Comparison of ENCODE assay signal across 21 cellular contexts in the genomic region with DNA sequence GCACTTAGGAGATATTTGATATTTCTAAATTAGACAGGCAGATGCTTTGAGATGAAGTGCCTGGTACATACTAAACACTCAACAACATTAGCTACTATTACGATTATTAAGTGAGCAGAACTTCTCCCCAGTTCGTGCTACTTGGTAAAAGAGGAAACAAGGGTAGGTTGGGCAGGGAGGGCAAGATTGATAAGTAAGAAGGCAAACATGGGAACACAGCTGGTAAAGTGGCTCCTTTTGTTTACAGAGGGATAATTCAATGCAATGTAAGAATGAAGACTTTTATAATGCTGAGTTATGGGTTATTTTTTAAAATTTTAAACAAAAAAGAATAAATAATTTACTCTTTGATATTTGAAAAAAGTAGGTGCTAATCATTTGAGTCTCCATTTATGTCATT. TPM values are rescaled to one million over a fixed set of nuclear protein-coding genes. Genes with fewer than 3 reads are reported as not detected.
A peak's percentile ranks its signal among the peaks of the same experiment; 100 is the strongest.
DNase-seq lines count a peak whose midpoint lies in the region; ATAC-seq, FAIRE-seq and TF ChIP-seq lines count a peak whose summit lies in the region.
"Had no signal": no experiment of that assay in that cellular context is flagged by ENCODE, and none has a peak within 500 bp of the region (broad histone marks: within the 10 kb centered on the region; RNA-seq: fewer than 3 reads in every experiment).

No MANE protein-coding gene starts in this region.

- no peak overlapping the region for H4K12ac ChIP-seq in trophoblast cell (ENCODE audit: low read depth, low read length)

- H3K18ac ChIP-seq in trophoblast cell (ENCODE audit: low read length): peak overlapping the region; percentile 91

- H3K4me3 Mint-ChIP-seq in activated T-cell treated with anti-CD3 and anti-CD28 coated beads, Interleukin-2, amount 50 U/mL, for 24 hours: no peak overlapping the region
- H3K4me3 Mint-ChIP-seq in activated T-cell treated with anti-CD3 and anti-CD28 coated beads, Interleukin-2, amount 50 U/mL, for 4 hours: no peak overlapping the region
- peak overlapping the region; percentile 21 to 83 (median 58) for H3K4me3 Mint-ChIP-seq in IgD-negative memory B cell
- no peak overlapping the region for H3K4me3 Mint-ChIP-seq in mesothelial cell of epicardium

- in situ Hi-C loops in GM12878 (cut with MboI): no loop called here

- CTCF ChIA-PET in GM12878 (lab: Yijun Ruan, JAX): interaction anchor here (1.0 to 31.2 kb wide), 7 partner anchors 10 to 120 kb away, joined by 3 to 534 read pairs (median 9); a partner anchor contains a TSS

- H3K27ac ChIP-seq in GM12878 (ENCODE audit: control insufficient read depth, insufficient read depth): peak overlapping the region; percentile 8; the same call in 1 of the 2 replicates
- H3K27ac ChIP-seq in trophoblast cell (ENCODE audit: low read depth, low read length): peak overlapping the region; percentile 92
- H3K27ac ChIP-seq: HL-60, KMS-11, psoas muscle, SK-N-MC had no signal

- peak overlapping the region; percentile 94 for H4K91ac ChIP-seq in trophoblast cell (ENCODE audit: low read depth, low read length)

- TF ChIP-seq CTCF in GM12878 (IDR thresholded peaks at IDR 0.05 in 2 of 3, conservative IDR thresholded peaks at IDR 0.05 in 1 of 3; ENCODE audit: control insufficient read depth in 2 of 3, extremely low read depth in 1 of 3, insufficient read depth in 1 of 3, low read depth in 3 of 3, low read length in 3 of 3): no peak
- TF ChIP-seq CTCF in mesothelial cell of epicardium (IDR thresholded peaks at IDR 0.05; ENCODE audit: unreplicated experiment): no peak

- no peaks in the 10 kb centered on the region for H3K9me3 Mint-ChIP-seq in activated T-cell treated with anti-CD3 and anti-CD28 coated beads, Interleukin-2, amount 50 U/mL, for 24 hours
- no peaks in the 10 kb centered on the region for H3K9me3 Mint-ChIP-seq in activated T-cell treated with anti-CD3 and anti-CD28 coated beads, Interleukin-2, amount 50 U/mL, for 4 hours
- no peaks in the 10 kb centered on the region for H3K9me3 Mint-ChIP-seq in IgD-negative memory B cell
- H3K9me3 Mint-ChIP-seq in mesothelial cell of epicardium: no peaks in the 10 kb centered on the region

- peak overlapping the region; percentile 80 for H3K27ac Mint-ChIP-seq in activated T-cell treated with anti-CD3 and anti-CD28 coated beads, Interleukin-2, amount 50 U/mL, for 24 hours
- H3K27ac Mint-ChIP-seq in IgD-negative memory B cell (peak overlapping the region; percentile 89 to 95 (median 92)), mesothelial cell of epicardium (no peak overlapping the region)

- H2BK12ac ChIP-seq in trophoblast cell (ENCODE audit: low read length): peak overlapping the region; percentile 97

- no peak for ATAC-seq in activated T-cell treated with anti-CD3 and anti-CD28 coated beads, Interleukin-2, amount 50 U/mL, for 4 hours
- ATAC-seq in GM12878: no peak
- ATAC-seq: psoas muscle had no signal

- H2BK120ac ChIP-seq in trophoblast cell (ENCODE audit: insufficient read depth, low read length, poor library complexity): peak overlapping the region; percentile 65

- H3K36me3 ChIP-seq in GM12878 (ENCODE audit: control insufficient read depth in 2 of 2, insufficient read depth in 2 of 2, low read length in 1 of 2) (peaks cover 0 to 5% of the 10 kb centered on the region in 2 experiments; a peak in 1 of 4 replicates), trophoblast cell (ENCODE audit: control insufficient read depth in 1 of 2, insufficient read depth in 2 of 2, low read length in 2 of 2) (peaks cover 7 to 11% of the 10 kb centered on the region in 2 experiments)

- BruUV-seq in GM12878 (replicated peaks; lab: Mats Ljungman, UMichigan): no TSS peak

- H3K36me3 Mint-ChIP-seq in activated T-cell treated with anti-CD3 and anti-CD28 coated beads, Interleukin-2, amount 50 U/mL, for 24 hours (ENCODE audit: low read depth): peaks cover 82% of the 10 kb centered on the region
- peaks cover 29% of the 10 kb centered on the region for H3K36me3 Mint-ChIP-seq in activated T-cell treated with anti-CD3 and anti-CD28 coated beads, Interleukin-2, amount 50 U/mL, for 4 hours (ENCODE audit: insufficient read depth)
- H3K36me3 Mint-ChIP-seq in IgD-negative memory B cell: peaks cover 5% of the 10 kb centered on the region
- no peaks in the 10 kb centered on the region for H3K36me3 Mint-ChIP-seq in mesothelial cell of epicardium

- H2AFZ ChIP-seq in GM12878 (ENCODE audit: control insufficient read depth, low read depth, low read length): no peak overlapping the region; the same call in 1 of the 2 replicates
- no peak overlapping the region for H2AFZ ChIP-seq in trophoblast cell (ENCODE audit: insufficient read depth, low read length, poor library complexity)

- no peaks in the 10 kb centered on the region for H4K20me1 ChIP-seq in GM12878 (ENCODE audit: control insufficient read depth, insufficient read depth)

- RAD21 ChIA-PET in GM12878 (lab: Charles Lee; ENCODE audit: unreplicated experiment): interaction anchor here (1.0 to 16.5 kb wide), 4 partner anchors 10 to 74 kb away, joined by 6 to 292 read pairs (median 72); a partner anchor contains a TSS

- H3K4me1 Mint-ChIP-seq in activated T-cell treated with anti-CD3 and anti-CD28 coated beads, Interleukin-2, amount 50 U/mL, for 24 hours (ENCODE audit: low read depth): peaks cover 93% of the 10 kb centered on the region
- peaks cover 94% of the 10 kb centered on the region for H3K4me1 Mint-ChIP-seq in activated T-cell treated with anti-CD3 and anti-CD28 coated beads, Interleukin-2, amount 50 U/mL, for 4 hours (ENCODE audit: low read depth)
- peaks cover 83 to 87% (median 85%) of the 10 kb centered on the region in 3 donors for H3K4me1 Mint-ChIP-seq in IgD-negative memory B cell
- peaks cover 3% of the 10 kb centered on the region for H3K4me1 Mint-ChIP-seq in mesothelial cell of epicardium

- H2BK5ac ChIP-seq in trophoblast cell (ENCODE audit: low read depth, low read length, poor library complexity): peak overlapping the region; percentile 99

- POLR2A ChIA-PET in GM12878 (lab: Charles Lee): interaction anchor here (1.1 to 10.9 kb wide), 7 partner anchors 10 to 68 kb away, joined by 4 to 246 read pairs (median 13); a partner anchor contains a TSS

- H3K9ac ChIP-seq in GM12878 (ENCODE audit: control insufficient read depth, insufficient read depth, low read length) (no peak overlapping the region), trophoblast cell (ENCODE audit: low read length) (no peak overlapping the region)
- H3K9ac ChIP-seq: KMS-11 had no signal

- peak overlapping the region; percentile 73 for H2AK5ac ChIP-seq in trophoblast cell (ENCODE audit: low read length)

- WGBS in GM12878 (ENCODE audit: insufficient coverage, insufficient replicate concordance, low lambda C conversion rate, missing lambda C conversion rate): 0% methylated on average over 2 of the region's 2 CpGs
- WGBS in trophoblast cell (ENCODE audit: extremely low coverage, insufficient coverage, insufficient read length): no CpG with 5 or more reads among the region's 2 CpGs

- H3K4me3 ChIP-seq in GM12878 (no peak overlapping the region), trophoblast cell (ENCODE audit: low read depth, low read length) (no peak overlapping the region)
- H3K4me3 ChIP-seq: psoas muscle, SK-N-MC had no signal

- peak overlapping the region; percentile 75 for H4K8ac ChIP-seq in trophoblast cell (ENCODE audit: low read depth, low read length)

- H3K4me2 ChIP-seq in GM12878 (ENCODE audit: control insufficient read depth, insufficient read depth) (no peak overlapping the region; the same call in 1 of the 2 replicates), trophoblast cell (ENCODE audit: low read length) (no peak overlapping the region)

- H3K79me1 ChIP-seq in trophoblast cell (ENCODE audit: low read length): peaks cover 31% of the 10 kb centered on the region

- SMC1A ChIA-PET in GM12878 (lab: Charles Lee; ENCODE audit: uncharacterized antibody, unreplicated experiment): interaction anchor here (0.7 to 31.8 kb wide), 5 partner anchors 15 to 120 kb away, joined by 3 to 537 read pairs (median 457); a partner anchor contains a TSS

- TF ChIP-seq POLR2A in GM12878 (IDR thresholded peaks at IDR 0.05; ENCODE audit: low read depth, low read length): no peak

- no peak overlapping the region for H3K23ac ChIP-seq in trophoblast cell (ENCODE audit: low read length)

- DNase-seq in activated T-cell treated with anti-CD3 and anti-CD28 coated beads, Interleukin-2, amount 50 U/mL, for 24 hours: no peak
- DNase-seq in activated T-cell treated with anti-CD3 and anti-CD28 coated beads, Interleukin-2, amount 50 U/mL, for 4 hours: no peak
- DNase-seq in GM12878 (ENCODE audit: low read depth, low spot score) (no peak), trophoblast cell (no peak), mesothelial cell of epicardium (ENCODE audit: low spot score in 2 of 2, unreplicated experiment in 2 of 2) (no peak), middle frontal gyrus (ENCODE audit: extremely low spot score, low spot score) (no peak), NOMO-1 treated with dmso at 0.1 percent for 144 hours (lab: John Stamatoyannopoulos, UW; ENCODE audit: unreplicated experiment) (no peak)
- DNase-seq: activated naive CD4-positive, alpha-beta T cell treated with anti-CD3 and anti-CD28 coated beads, Interleukin-2, amount 50 U/mL, for 16 hours; effector CD4-positive, alpha-beta T cell; hypothalamus; NCI-H1105 treated with DMSO at 0.1 percent for 48 hours; NCI-H446; OCI-M1; psoas muscle; stimulated activated CD4-positive, alpha-beta T cell treated with anti-CD3 and anti-CD28 coated beads, Interleukin-12 subunit alpha, Interleukin-12 subunit beta, amount 100 ng/mL, for 4 hours had no signal

- no peak for FAIRE-seq in GM12878 (lab: Jason Lieb, UNC)
- FAIRE-seq: D721Med, TTC549 had no signal

- H3K4me1 ChIP-seq in GM12878 (ENCODE audit: control insufficient read depth, insufficient read depth, low read length): peaks cover 65% of the 10 kb centered on the region
- peaks cover 25 to 36% of the 10 kb centered on the region in 2 experiments for H3K4me1 ChIP-seq in trophoblast cell (ENCODE audit: control insufficient read depth in 1 of 2, insufficient read depth in 2 of 2, low read length in 2 of 2)

- peak overlapping the region; percentile 53 for H3K4ac ChIP-seq in trophoblast cell (ENCODE audit: low read depth, low read length)

- TF ChIP-seq RAD21 in GM12878 (IDR thresholded peaks at IDR 0.05; ENCODE audit: insufficient read depth, low read depth, low read length): no peak

- H3K27me3 Mint-ChIP-seq in activated T-cell treated with anti-CD3 and anti-CD28 coated beads, Interleukin-2, amount 50 U/mL, for 24 hours: no peaks in the 10 kb centered on the region
- no peaks in the 10 kb centered on the region for H3K27me3 Mint-ChIP-seq in activated T-cell treated with anti-CD3 and anti-CD28 coated beads, Interleukin-2, amount 50 U/mL, for 4 hours (ENCODE audit: low read depth)
- H3K27me3 Mint-ChIP-seq in IgD-negative memory B cell (no peaks in the 10 kb centered on the region), mesothelial cell of epicardium (ENCODE audit: low read depth) (no peaks in the 10 kb centered on the region)

- H3K79me2 ChIP-seq in GM12878 (ENCODE audit: control insufficient read depth, insufficient read depth, low read length) (peaks cover 14% of the 10 kb centered on the region), trophoblast cell (ENCODE audit: control insufficient read depth, insufficient read depth, low read length, poor library complexity) (no peaks in the 10 kb centered on the region)

- H3K9me3 ChIP-seq in GM12878 (replicated peaks; ENCODE audit: control insufficient read depth, insufficient read depth, low read length) (no peaks in the 10 kb centered on the region), trophoblast cell (ENCODE audit: insufficient read depth, low read depth, low read length) (no peaks in the 10 kb centered on the region)
- H3K9me3 ChIP-seq: psoas muscle had no signal

- no peaks in the 10 kb centered on the region for H3K27me3 ChIP-seq in GM12878 (replicated peaks in 1 of 2; ENCODE audit: control insufficient read depth in 2 of 2, insufficient read depth in 2 of 2, low read length in 1 of 2)
- no peaks in the 10 kb centered on the region for H3K27me3 ChIP-seq in trophoblast cell (ENCODE audit: insufficient read depth, low read length)

- TF ChIP-seq EP300 in GM12878 (IDR thresholded peaks at IDR 0.05; ENCODE audit: borderline replicate concordance in 1 of 2, control insufficient read depth in 1 of 2, low read depth in 2 of 2, low read length in 2 of 2): no peak

- peak overlapping the region; percentile 83 for H3K14ac ChIP-seq in trophoblast cell (ENCODE audit: low read length)

- intact Hi-C loops in GM12878 (cut with micrococcal nuclease; ENCODE audit: unreplicated experiment): no loop called here

RNA-seq across cellular contexts. Expression of a gene that starts 15.9 kb away (rescaled TPM):
- 100 to 1,000 TPM in 2 of 3 donors, 10 to 100 TPM in 1; 95.1 to 122 (median 101) TPM for total RNA-seq in activated T-cell treated with anti-CD3 and anti-CD28 coated beads, Interleukin-2, amount 50 U/mL, for 4 hours
- polyA plus RNA-seq in IgD-negative memory B cell: 120 TPM
- total RNA-seq in GM12878 (2013; cell fraction: nucleolus; rRNA removed): 126 and 131 TPM in 2 replicates
- 23.9 and 25.2 TPM in 2 replicates for total RNA-seq in GM12878 (2014; rRNA removed)
- total RNA-seq in GM12878 (2014; rRNA removed; fragmentation: Illumina TruSeq; extraction: Trizol): 52.1 and 57.1 TPM in 2 replicates
- 135 and 141 TPM in 2 replicates for total RNA-seq in GM12878 (2021)
- 45.3 TPM for polyA plus RNA-seq in GM12878 (2011; ENCODE audit: low read depth)
- polyA plus RNA-seq in GM12878 (2011; rRNA removed): 96.8 and 110 TPM in 2 replicates
- 103 and 160 TPM in 2 replicates for polyA plus RNA-seq in GM12878 (2011; cell fraction: cytosol; rRNA removed)
- 112 and 138 TPM in 2 replicates for polyA plus RNA-seq in GM12878 (2011; cell fraction: nucleus; rRNA removed)
- 115 and 116 TPM in 2 replicates for polyA plus RNA-seq in GM12878 (2012)
- polyA plus RNA-seq in GM12878 (2014; fragmentation: Illumina TruSeq; extraction: Trizol): 185 and 188 TPM in 2 replicates
- 10 to 100 TPM; 23.1 to 28.6 TPM for polyA plus RNA-seq in GM12878 (2014; fragmentation: Nextera tagmentation; extraction: Ambion mirVana)
- polyA plus RNA-seq in GM12878 (2014; rRNA removed): 66.7 and 68.8 TPM in 2 replicates
- 10 to 100 TPM; 71.2 to 77.5 TPM for polyA plus RNA-seq in GM12878 (2016; fragmentation: Nextera tagmentation; extraction: Ambion mirVana)
- 114 and 136 TPM in 2 replicates for polyA minus RNA-seq in GM12878 (2011; rRNA and poly(A)+ RNA removed)
- polyA minus RNA-seq in GM12878 (2011; cell fraction: cytosol; rRNA and poly(A)+ RNA removed): 56.0 and 63.3 TPM in 2 replicates
- 84.1 and 152 TPM in 2 replicates for polyA minus RNA-seq in GM12878 (2011; cell fraction: nucleus; rRNA and poly(A)+ RNA removed)
- 113 and 120 TPM in 2 replicates for polyA plus RNA-seq in trophoblast cell (2013)
- total RNA-seq in mesothelial cell of epicardium: 19.0 to 21.1 TPM (median 20.6 TPM) in 3 replicates

Comparison
In these comparisons a context has a peak if more than half of its experiments do, and no peak if none do; other contexts are left out.
1. H3K4me3 Mint-ChIP-seq: peak in IgD-negative memory B cell (4 of 4); none in activated T-cell treated with anti-CD3 and anti-CD28 coated beads, Interleukin-2, amount 50 U/mL, for 24 hours (single experiment), activated T-cell treated with anti-CD3 and anti-CD28 coated beads, Interleukin-2, amount 50 U/mL, for 4 hours (single experiment) and mesothelial cell of epicardium (single experiment).